ENCODE assay signal across 15 cellular contexts in the genomic region with DNA sequence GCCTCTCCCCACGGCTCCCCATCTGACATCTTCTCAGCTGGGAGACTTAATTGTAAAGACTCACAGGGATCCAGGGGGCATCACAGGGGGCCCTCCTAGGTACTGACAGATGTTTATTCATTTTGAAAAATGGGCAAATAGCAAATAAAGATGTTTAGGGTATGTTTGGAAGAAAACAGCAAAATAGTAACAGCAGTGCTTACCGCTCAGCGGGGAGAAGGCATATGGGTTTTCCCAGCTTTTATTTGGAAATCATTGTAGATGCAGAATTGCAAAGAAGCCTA. TPM values are rescaled to one million over a fixed set of nuclear protein-coding genes. Genes with fewer than 3 reads are reported as not detected.
DNase-seq lines count a peak whose midpoint lies in the region; ATAC-seq and TF ChIP-seq lines count a peak whose summit lies in the region.
"Had no signal": no experiment of that assay in that cellular context is flagged by ENCODE, and none has a peak within 500 bp of the region (broad histone marks: within the 10 kb centered on the region; RNA-seq: fewer than 3 reads in every experiment).

No MANE protein-coding gene starts in this region.

- no peak for ATAC-seq in PC-3

- no peak overlapping the region for H3K23ac ChIP-seq in trophoblast cell (ENCODE audit: low read length)

- no peak for DNase-seq in Caco-2
- no peak for DNase-seq in PC-3
- DNase-seq in fibroblast of lung (ENCODE audit: low read depth in 2 of 2), result peak in 1 of 2 donors; percentile 14
- DNase-seq in trophoblast cell, result peak in 1 of 2 donors; percentile 45
- DNase-seq in GM10266 (ENCODE audit: extremely low spot score), result no peak
- no peak for DNase-seq in SHP77 treated with DMSO at 0.1 percent for 48 hours (lab: John Stamatoyannopoulos, UW)
- no peak for DNase-seq in Kasumi-1 (lab: John Stamatoyannopoulos, UW)
- DNase-seq: NCI-H1436, NCI-H1930, NCI-H345, NCI-H524 treated with DMSO at 0.1 percent for 48 hours, Peyer's patch had no signal

- no peak overlapping the region for H3K4me3 Mint-ChIP-seq in Caco-2 (ENCODE audit: unreplicated experiment)

- peak overlapping the region; percentile 82 for H4K12ac ChIP-seq in trophoblast cell (ENCODE audit: low read depth, low read length)

- peak overlapping the region; percentile 91 for H2BK120ac ChIP-seq in trophoblast cell (ENCODE audit: insufficient read depth, low read length, poor library complexity)

- H3K9ac ChIP-seq in PC-3 (ENCODE audit: low read length), result peak overlapping the region; percentile 44
- H3K9ac ChIP-seq in fibroblast of lung (ENCODE audit: insufficient read depth, low read length), result peak overlapping the region; percentile 41
- H3K9ac ChIP-seq in trophoblast cell (ENCODE audit: low read length), result no peak overlapping the region
- H3K9ac ChIP-seq: KMS-11 had no signal

- H3K36me3 ChIP-seq in Caco-2 (ENCODE audit: control insufficient read depth, insufficient read depth, low read length), result no peaks in the 10 kb centered on the region
- H3K36me3 ChIP-seq in PC-3 (ENCODE audit: low read depth, low read length), result no peaks in the 10 kb centered on the region
- H3K36me3 ChIP-seq in fibroblast of lung (ENCODE audit: control insufficient read depth, insufficient read depth, low read length), result no peaks in the 10 kb centered on the region
- no peaks in the 10 kb centered on the region for H3K36me3 ChIP-seq in trophoblast cell (ENCODE audit: control insufficient read depth in 1 of 2, insufficient read depth in 2 of 2, low read length in 2 of 2)
- H3K36me3 ChIP-seq: Peyer's patch had no signal

- peak overlapping the region; percentile 100 for H4K91ac ChIP-seq in trophoblast cell (ENCODE audit: low read depth, low read length)

- H3K4me2 ChIP-seq in PC-3 (ENCODE audit: low read length), result peak overlapping the region; percentile 61
- no peak overlapping the region for H3K4me2 ChIP-seq in fibroblast of lung (ENCODE audit: extremely low read depth, insufficient read depth, low read length)
- H3K4me2 ChIP-seq in trophoblast cell (ENCODE audit: low read length), result peak overlapping the region; percentile 13
- H3K4me2 ChIP-seq: KMS-11 had no signal

- no peak overlapping the region for H3K4me3 ChIP-seq in Caco-2 (ENCODE audit: low read depth, low read length)
- no peak overlapping the region for H3K4me3 ChIP-seq in PC-3 (ENCODE audit: low read length)
- H3K4me3 ChIP-seq in fibroblast of lung (replicated peaks in 1 of 4; ENCODE audit: control extremely low read depth in 1 of 4, insufficient read depth in 1 of 4, low read depth in 3 of 4, low read length in 4 of 4), result no peak overlapping the region
- no peak overlapping the region for H3K4me3 ChIP-seq in trophoblast cell (ENCODE audit: low read depth, low read length)
- H3K4me3 ChIP-seq: Peyer's patch had no signal

- no peaks in the 10 kb centered on the region for H3F3A ChIP-seq in PC-3 (ENCODE audit: low read length, unreplicated experiment)

- H3K27me3 ChIP-seq in Caco-2 (replicated peaks; ENCODE audit: control insufficient read depth, insufficient read depth, low read length), result no peaks in the 10 kb centered on the region
- no peaks in the 10 kb centered on the region for H3K27me3 ChIP-seq in PC-3 (ENCODE audit: low read length)
- peaks cover 7% of the 10 kb centered on the region for H3K27me3 ChIP-seq in fibroblast of lung (ENCODE audit: control insufficient read depth, insufficient read depth, low read length)
- no peaks in the 10 kb centered on the region for H3K27me3 ChIP-seq in trophoblast cell (ENCODE audit: insufficient read depth, low read length)
- H3K27me3 ChIP-seq: Peyer's patch had no signal

- peaks cover 75% of the 10 kb centered on the region for H3K79me1 ChIP-seq in trophoblast cell (ENCODE audit: low read length)

- BruUV-seq in Caco-2 (replicated peaks; lab: Mats Ljungman, UMichigan), result no TSS peak
- no TSS peak for BruUV-seq in PC-3 (replicated peaks; lab: Mats Ljungman, UMichigan)

- H2BK12ac ChIP-seq in trophoblast cell (ENCODE audit: low read length), result peak overlapping the region; percentile 91

- peak overlapping the region; percentile 87 for H3K4ac ChIP-seq in trophoblast cell (ENCODE audit: low read depth, low read length)

- peak overlapping the region; percentile 94 for H3K14ac ChIP-seq in trophoblast cell (ENCODE audit: low read length)

- no peaks in the 10 kb centered on the region for H3K9me3 ChIP-seq in Caco-2
- no peaks in the 10 kb centered on the region for H3K9me3 ChIP-seq in PC-3 (ENCODE audit: low read length)
- H3K9me3 ChIP-seq in fibroblast of lung (ENCODE audit: control insufficient read depth, insufficient read depth, low read depth, low read length), result no peaks in the 10 kb centered on the region
- H3K9me3 ChIP-seq in trophoblast cell (ENCODE audit: insufficient read depth, low read depth, low read length), result no peaks in the 10 kb centered on the region
- H3K9me3 ChIP-seq: Peyer's patch had no signal

- H3K79me2 ChIP-seq in PC-3 (ENCODE audit: low read length), result no peaks in the 10 kb centered on the region
- no peaks in the 10 kb centered on the region for H3K79me2 ChIP-seq in fibroblast of lung (ENCODE audit: control insufficient read depth, insufficient read depth, low read length)
- H3K79me2 ChIP-seq in trophoblast cell (ENCODE audit: control insufficient read depth, insufficient read depth, low read length, poor library complexity), result peaks cover 23% of the 10 kb centered on the region

- POLR2A ChIA-PET in Caco-2 (lab: Charles Lee) (no interaction called here), PC-3 (lab: Charles Lee; ENCODE audit: unreplicated experiment) (no interaction called here)

- peak overlapping the region; percentile 79 for H3K27ac ChIP-seq in PC-3 (ENCODE audit: low read length)
- H3K27ac ChIP-seq in fibroblast of lung (ENCODE audit: insufficient read depth, low read length), result peak overlapping the region; percentile 45
- peak overlapping the region; percentile 100 for H3K27ac ChIP-seq in trophoblast cell (ENCODE audit: low read depth, low read length)
- H3K27ac ChIP-seq: C4-2B, KMS-11, Peyer's patch had no signal

- peak overlapping the region; percentile 100 for H2BK5ac ChIP-seq in trophoblast cell (ENCODE audit: low read depth, low read length, poor library complexity)

- no peaks in the 10 kb centered on the region for H3K27me3 Mint-ChIP-seq in Caco-2 (ENCODE audit: insufficient read depth, unreplicated experiment)

- WGBS in trophoblast cell (ENCODE audit: extremely low coverage, insufficient coverage, insufficient read length), result no CpG with 5 or more reads among the region's 3 CpGs

- H3K4me1 ChIP-seq in Caco-2, result peaks cover 60% of the 10 kb centered on the region
- peaks cover 32% of the 10 kb centered on the region for H3K4me1 ChIP-seq in PC-3 (ENCODE audit: insufficient read depth, low read length)
- H3K4me1 ChIP-seq in fibroblast of lung (ENCODE audit: control insufficient read depth, extremely low read depth, insufficient read depth, low read length), result peaks cover 14% of the 10 kb centered on the region
- H3K4me1 ChIP-seq in trophoblast cell (ENCODE audit: control insufficient read depth in 1 of 2, insufficient read depth in 2 of 2, low read length in 2 of 2), result peaks cover 74 to 75% of the 10 kb centered on the region in 2 experiments
- H3K4me1 ChIP-seq: Peyer's patch had no signal

- no peaks in the 10 kb centered on the region for H3K9me3 Mint-ChIP-seq in Caco-2 (ENCODE audit: unreplicated experiment)

- CTCF ChIA-PET in Caco-2 (lab: Charles Lee) (interaction anchor here (0.9 to 5.6 kb wide), 3 partner anchors 9 to 148 kb away, joined by 3 to 122 read pairs (median 3); no protein-coding TSS in a partner anchor), PC-3 (lab: Charles Lee) (interaction anchor here (0.9 to 1.8 kb wide), 2 partner anchors 10 to 207 kb away, joined by 5 to 11 read pairs; no protein-coding TSS in a partner anchor)

- intact Hi-C loops in Caco-2 (cut with micrococcal nuclease; ENCODE audit: unreplicated experiment) (no loop called here), PC-3 (cut with micrococcal nuclease) (loop anchor here (5.0 kb wide), 1 partner anchor 51 kb away; no protein-coding TSS in a partner anchor)

- peak overlapping the region; percentile 87 for H4K8ac ChIP-seq in trophoblast cell (ENCODE audit: low read depth, low read length)

- H3K4me1 Mint-ChIP-seq in Caco-2 (ENCODE audit: low read depth, unreplicated experiment), result peaks cover 24% of the 10 kb centered on the region

- H2AFZ ChIP-seq in PC-3 (ENCODE audit: low read length) (no peak overlapping the region; the same call in 1 of the 2 replicates), fibroblast of lung (ENCODE audit: low read length) (no peak overlapping the region), trophoblast cell (ENCODE audit: insufficient read depth, low read length, poor library complexity) (no peak overlapping the region)

- no peaks in the 10 kb centered on the region for H3K36me3 Mint-ChIP-seq in Caco-2 (ENCODE audit: insufficient read depth, unreplicated experiment)

- no peaks in the 10 kb centered on the region for H3K9me2 ChIP-seq in PC-3 (replicated peaks; ENCODE audit: low read length)

- H3K27ac Mint-ChIP-seq in Caco-2 (ENCODE audit: unreplicated experiment), result peak overlapping the region; percentile 54

- H4K20me1 ChIP-seq in PC-3 (ENCODE audit: low read length), result no peaks in the 10 kb centered on the region
- no peaks in the 10 kb centered on the region for H4K20me1 ChIP-seq in fibroblast of lung (ENCODE audit: control insufficient read depth, extremely low read depth, insufficient read depth, low read length)

- peak overlapping the region; percentile 71 for H2AK5ac ChIP-seq in trophoblast cell (ENCODE audit: low read length)

- TF ChIP-seq CTCF in Caco-2 (IDR thresholded peaks at IDR 0.05; ENCODE audit: insufficient read depth in 1 of 2, low read depth in 1 of 2, low read length in 1 of 2, severe bottlenecking in 1 of 2, unreplicated experiment in 1 of 2) (no peak), PC-3 (conservative IDR thresholded peaks at IDR 0.05; ENCODE audit: low read depth, low read length) (no peak), fibroblast of lung (conservative IDR thresholded peaks at IDR 0.05 in 1 of 2, IDR thresholded peaks at IDR 0.05 in 1 of 2; ENCODE audit: low read depth in 1 of 2, low read length in 2 of 2) (no peak), GM10266 (IDR thresholded peaks at IDR 0.05; ENCODE audit: control insufficient read depth, insufficient read depth, low read depth, missing control alignments) (no peak)

- peak overlapping the region; percentile 93 for H3K18ac ChIP-seq in trophoblast cell (ENCODE audit: low read length)

RNA-seq across cellular contexts. Expression of gene BIRC7, which starts 2.7 kb away (rescaled TPM):
- total RNA-seq in Caco-2 (2022) (0.42 and 0.54 TPM in 2 replicates), PC-3 (2014; rRNA removed) (not detected in 2 replicates), fibroblast of lung (not detected in 2 replicates)
- not detected in 2 replicates for polyA plus RNA-seq in fibroblast of lung
- not detected in 2 replicates for polyA plus RNA-seq in fibroblast of lung (2012)
- not detected in 2 replicates for polyA minus RNA-seq in fibroblast of lung (ENCODE audit: low replicate concordance)
- polyA plus RNA-seq in trophoblast cell (2013), result 12.8 and 14.9 TPM in 2 replicates
- total RNA-seq: MCF 10A, Peyer's patch had no signal

RNA-seq across cellular contexts. Expression of gene YTHDF1, which starts 17.1 kb away (rescaled TPM):
- total RNA-seq in Caco-2 (2022), result 184 and 196 TPM in 2 replicates
- total RNA-seq in PC-3 (2014; rRNA removed), result 30.0 and 34.0 TPM in 2 replicates
- 12.8 and 16.3 TPM in 2 replicates for total RNA-seq in fibroblast of lung
- polyA plus RNA-seq in fibroblast of lung, result 25.9 and 29.2 TPM in 2 replicates
- polyA plus RNA-seq in fibroblast of lung (2012), result 21.3 and 24.9 TPM in 2 replicates
- 14.6 and 29.9 TPM in 2 replicates for polyA minus RNA-seq in fibroblast of lung (ENCODE audit: low replicate concordance)
- polyA plus RNA-seq in trophoblast cell (2013), result 89.1 and 94.0 TPM in 2 replicates

RNA-seq across cellular contexts. Expression of gene NKAIN4, which starts 21.3 kb away (rescaled TPM):
- 2.1 and 2.7 TPM in 2 replicates for total RNA-seq in Caco-2 (2022)
- not detected in 2 replicates for total RNA-seq in PC-3 (2014; rRNA removed)
- total RNA-seq in fibroblast of lung, result not detected in 2 replicates
- not detected in 2 replicates for polyA plus RNA-seq in fibroblast of lung
- polyA plus RNA-seq in fibroblast of lung (2012), result not detected in 2 replicates
- not detected in 2 replicates for polyA minus RNA-seq in fibroblast of lung (ENCODE audit: low replicate concordance)
- 40.3 and 44.3 TPM in 2 replicates for polyA plus RNA-seq in trophoblast cell (2013)
- total RNA-seq: MCF 10A, Peyer's patch had no signal

RNA-seq across cellular contexts. Expression of gene ARFGAP1, which starts 39.6 kb away (rescaled TPM):
- total RNA-seq in Caco-2 (2022) (275 and 286 TPM in 2 replicates), PC-3 (2014; rRNA removed) (75.6 and 92.0 TPM in 2 replicates), fibroblast of lung (35.2 and 42.9 TPM in 2 replicates)
- polyA plus RNA-seq in fibroblast of lung, result 33.1 and 37.6 TPM in 2 replicates
- polyA plus RNA-seq in fibroblast of lung (2012), result 65.4 and 66.5 TPM in 2 replicates
- polyA minus RNA-seq in fibroblast of lung (ENCODE audit: low replicate concordance), result 55.4 and 101 TPM in 2 replicates
- 83.1 and 87.4 TPM in 2 replicates for polyA plus RNA-seq in trophoblast cell (2013)

RNA-seq across cellular contexts. Expression of gene COL20A1, which starts 60.0 kb away (rescaled TPM):
- total RNA-seq in Caco-2 (2022) (0.27 and 0.32 TPM in 2 replicates), PC-3 (2014; rRNA removed) (not detected in 2 replicates), fibroblast of lung (not detected in 2 replicates)
- not detected in 2 replicates for polyA plus RNA-seq in fibroblast of lung
- polyA plus RNA-seq in fibroblast of lung (2012), result not detected in 2 replicates
- not detected in 2 replicates for polyA minus RNA-seq in fibroblast of lung (ENCODE audit: low replicate concordance)
- polyA plus RNA-seq in trophoblast cell (2013), result 0.23 and 0.26 TPM in 2 replicates
- total RNA-seq: Peyer's patch had no signal

Comparison
In these comparisons a context has a peak if more than half of its experiments do, and no peak if none do; other contexts are left out.
1. H3K27ac ChIP-seq: peak in every context shown above with its lines; median percentile 100 in trophoblast cell; 79 in PC-3; 45 in fibroblast of lung.